In genomic region chr3:125186261-125186770, GRCh38 we compare ENCODE assay signal across 10 cellular contexts. TPM values are rescaled to one million over a fixed set of nuclear protein-coding genes. Genes with fewer than 3 reads are reported as not detected.
DNase-seq lines count a peak whose midpoint lies in the region; ATAC-seq and TF ChIP-seq lines count a peak whose summit lies in the region.
"Had no signal": no experiment of that assay in that cellular context is flagged by ENCODE, and none has a peak within 500 bp of the region (broad histone marks: within the 10 kb centered on the region; RNA-seq: fewer than 3 reads in every experiment).

No MANE protein-coding gene starts in this region.

- peaks cover 11% of the 10 kb centered on the region for H3K4me1 ChIP-seq in smooth muscle cell (ENCODE audit: low read depth)
- H3K4me1 ChIP-seq: upper lobe of right lung had no signal

- no peaks in the 10 kb centered on the region for H3K9me3 ChIP-seq in smooth muscle cell (replicated peaks; ENCODE audit: low read depth)
- H3K9me3 ChIP-seq: upper lobe of right lung had no signal

- H3F3A ChIP-seq in smooth muscle cell (ENCODE audit: low read depth): peaks cover 10% of the 10 kb centered on the region

- peak; percentile 11 to 22 for DNase-seq in activated CD4-positive, alpha-beta T cell treated with anti-CD3 and anti-CD28 coated beads, Interleukin-2, amount 50 U/mL, for 4 hours
- DNase-seq in activated CD4-positive, alpha-beta T cell treated with anti-CD3 and anti-CD28 coated beads for 1 hour: no peak
- DNase-seq in chondrocyte (ENCODE audit: low spot score) (no peak), smooth muscle cell (lab: John Stamatoyannopoulos, UW; ENCODE audit: unreplicated experiment) (no peak), RPMI8226 (no peak), SKM-1 treated with dmso at 0.1 percent for 144 hours (lab: John Stamatoyannopoulos, UW; ENCODE audit: unreplicated experiment) (no peak)
- DNase-seq: upper lobe of right lung had no signal

- H3K27me3 ChIP-seq in smooth muscle cell (ENCODE audit: low read depth): no peaks in the 10 kb centered on the region
- H3K27me3 ChIP-seq: upper lobe of right lung had no signal

- no peak overlapping the region for H3K4me3 ChIP-seq in smooth muscle cell
- H3K4me3 ChIP-seq: upper lobe of right lung had no signal

- H3K36me3 Mint-ChIP-seq in chondrocyte (ENCODE audit: low read depth): no peaks in the 10 kb centered on the region

- peak overlapping the region; percentile 26 for H3K9ac ChIP-seq in smooth muscle cell (ENCODE audit: low read depth)

- H3K27ac Mint-ChIP-seq in chondrocyte (ENCODE audit: unreplicated experiment): peak overlapping the region; percentile 43
- H3K27ac Mint-ChIP-seq: progenitor cell of endocrine pancreas had no signal

- H3K9me3 Mint-ChIP-seq in chondrocyte (ENCODE audit: low read depth): no peaks in the 10 kb centered on the region

- H3K79me2 ChIP-seq in smooth muscle cell (ENCODE audit: low read depth): no peaks in the 10 kb centered on the region

- peak overlapping the region; percentile 42 for H2AFZ ChIP-seq in smooth muscle cell (ENCODE audit: low read depth)

- H3K36me3 ChIP-seq in smooth muscle cell (ENCODE audit: low read depth): no peaks in the 10 kb centered on the region
- H3K36me3 ChIP-seq: upper lobe of right lung had no signal

- peak; percentile 87 for ATAC-seq in HG02798 (IDR thresholded peaks at IDR 0.05; ENCODE audit: poor library complexity, unreplicated experiment)
- no peak for ATAC-seq in activated CD4-positive, CD25-positive, alpha-beta regulatory T cell treated with anti-CD3 and anti-CD28 coated beads, Interleukin-2, amount 50 U/mL, for 24 hours
- ATAC-seq: upper lobe of right lung had no signal

- H3K4me1 Mint-ChIP-seq in chondrocyte (ENCODE audit: low read depth): peaks cover 24% of the 10 kb centered on the region

- peak overlapping the region; percentile 60 for H3K27ac ChIP-seq in smooth muscle cell (ENCODE audit: low read depth)
- H3K27ac ChIP-seq: upper lobe of right lung had no signal

- no peaks in the 10 kb centered on the region for H3K27me3 Mint-ChIP-seq in chondrocyte (ENCODE audit: low read depth)
- H3K27me3 Mint-ChIP-seq: progenitor cell of endocrine pancreas had no signal

- WGBS in smooth muscle cell (ENCODE audit: low lambda C conversion rate): 28% methylated on average over 9 of the region's 9 CpGs

- H3K4me3 Mint-ChIP-seq in chondrocyte (ENCODE audit: unreplicated experiment): peak overlapping the region; percentile 2

- H4K20me1 ChIP-seq in smooth muscle cell (ENCODE audit: low read depth): no peaks in the 10 kb centered on the region

- no peak for TF ChIP-seq CTCF in chondrocyte (IDR thresholded peaks at IDR 0.05)
- no peak for TF ChIP-seq CTCF in smooth muscle cell (IDR thresholded peaks at IDR 0.05; ENCODE audit: borderline replicate concordance, insufficient read depth, poor library complexity, severe bottlenecking)

- H3K4me2 ChIP-seq in smooth muscle cell: peak overlapping the region; percentile 75

RNA-seq across cellular contexts. Expression of gene SLC12A8, which starts 26.2 kb away (rescaled TPM):
- total RNA-seq in chondrocyte (6.1 to 7.7 TPM (median 7.4 TPM) in 3 replicates), smooth muscle cell (40.3 and 54.3 TPM in 2 replicates)
- polyA plus RNA-seq in smooth muscle cell: 28.5 and 31.7 TPM in 2 replicates

Comparison
In these comparisons a context has a peak if more than half of its experiments do, and no peak if none do; other contexts are left out.
1. DNase-seq: peak in activated CD4-positive, alpha-beta T cell treated with anti-CD3 and anti-CD28 coated beads, Interleukin-2, amount 50 U/mL, for 4 hours (2 of 2); none in activated CD4-positive, alpha-beta T cell treated with anti-CD3 and anti-CD28 coated beads for 1 hour (single experiment), chondrocyte (single experiment), smooth muscle cell (single experiment), RPMI8226 (single experiment) and SKM-1 treated with dmso at 0.1 percent for 144 hours (single experiment).